ENCODE assay signal across 8 cellular contexts in genomic region chr21:43720539-43721224, GRCh38. TPM values are rescaled to one million over a fixed set of nuclear protein-coding genes. Genes with fewer than 3 reads are reported as not detected.
DNase-seq lines count a peak whose midpoint lies in the region; ATAC-seq and TF ChIP-seq lines count a peak whose summit lies in the region.

No MANE protein-coding gene starts in this region.

- H3K4me3 ChIP-seq in BE2C (ENCODE audit: low read depth, low read length) (peak overlapping the region; percentile 83; the same call in 1 of the 2 replicates), Loucy (ENCODE audit: low read length, poor library complexity, severe bottlenecking) (peak overlapping the region; percentile 75)

- peaks cover 18% of the 10 kb centered on the region for H3K27me3 Mint-ChIP-seq in dendritic cell treated with granulocyte-macrophage colony-stimulating factor and Interleukin-4, amounts not matched to agents 40 ng/mL and 50 ng/mL, for 4 days
- peaks cover 0 to 2% of the 10 kb centered on the region in 2 donors for H3K27me3 Mint-ChIP-seq in natural killer cell (ENCODE audit: low read depth in 2 of 2)

- intact Hi-C loops in dendritic cell treated with granulocyte-macrophage colony-stimulating factor and Interleukin-4, amounts not matched to agents 40 ng/mL and 50 ng/mL, for 4 days (cut with micrococcal nuclease) = loop anchor here (1.0 to 10.0 kb wide), 2 partner anchors 8 to 56 kb away; no protein-coding TSS in a partner anchor
- intact Hi-C loops in natural killer cell (cut with micrococcal nuclease) = no loop called here

- H3K4me1 ChIP-seq in BE2C = no peaks in the 10 kb centered on the region
- H3K4me1 ChIP-seq in Loucy (ENCODE audit: insufficient read depth, low read length, poor library complexity, severe bottlenecking) = peaks cover 28% of the 10 kb centered on the region

- H3K9me3 ChIP-seq in BE2C (no peaks in the 10 kb centered on the region), Loucy (ENCODE audit: insufficient read depth, low read depth, low read length) (no peaks in the 10 kb centered on the region)

- H4K20me1 ChIP-seq in Loucy (ENCODE audit: insufficient read depth, low read length, poor library complexity, severe bottlenecking) = peaks cover 19% of the 10 kb centered on the region

- no peaks in the 10 kb centered on the region for H3K9me3 Mint-ChIP-seq in dendritic cell treated with granulocyte-macrophage colony-stimulating factor and Interleukin-4, amounts not matched to agents 40 ng/mL and 50 ng/mL, for 4 days
- H3K9me3 Mint-ChIP-seq in natural killer cell = no peaks in the 10 kb centered on the region

- H3K79me2 ChIP-seq in Loucy (ENCODE audit: insufficient read depth, low read length) = peaks cover 52% of the 10 kb centered on the region

- no peaks in the 10 kb centered on the region; the same call in 1 of the 2 replicates for H3K36me3 ChIP-seq in BE2C
- H3K36me3 ChIP-seq in Loucy (ENCODE audit: insufficient read depth, low read length) = no peaks in the 10 kb centered on the region; the same call in 1 of the 2 replicates

- no peak for TF ChIP-seq CTCF in BE2C (IDR thresholded peaks at IDR 0.05; ENCODE audit: low read depth, low read length)
- no peak for TF ChIP-seq CTCF in Loucy (conservative IDR thresholded peaks at IDR 0.05; ENCODE audit: low read length)
- TF ChIP-seq CTCF in natural killer cell (IDR thresholded peaks at IDR 0.05) = no peak

- no peaks in the 10 kb centered on the region for H3K9me2 ChIP-seq in Loucy (replicated peaks; ENCODE audit: low read depth, low read length)

- no peak overlapping the region for H2AFZ ChIP-seq in Loucy (ENCODE audit: low read length)

- H3K27ac Mint-ChIP-seq in dendritic cell treated with granulocyte-macrophage colony-stimulating factor and Interleukin-4, amounts not matched to agents 40 ng/mL and 50 ng/mL, for 4 days = peak overlapping the region; percentile 91
- H3K27ac Mint-ChIP-seq in natural killer cell = peak overlapping the region; percentile 29 to 78

- ATAC-seq in natural killer cell (no peak), HG03045 (IDR thresholded peaks at IDR 0.05; ENCODE audit: unreplicated experiment) (no peak)

- peaks cover 62% of the 10 kb centered on the region for H3K36me3 Mint-ChIP-seq in dendritic cell treated with granulocyte-macrophage colony-stimulating factor and Interleukin-4, amounts not matched to agents 40 ng/mL and 50 ng/mL, for 4 days (ENCODE audit: low read depth)
- H3K36me3 Mint-ChIP-seq in natural killer cell = no peaks in the 10 kb centered on the region

- H3K4me1 Mint-ChIP-seq in dendritic cell treated with granulocyte-macrophage colony-stimulating factor and Interleukin-4, amounts not matched to agents 40 ng/mL and 50 ng/mL, for 4 days (ENCODE audit: low read depth) = peaks cover 78% of the 10 kb centered on the region
- H3K4me1 Mint-ChIP-seq in natural killer cell = peaks cover 18 to 43% of the 10 kb centered on the region in 2 donors

- peaks cover 1% of the 10 kb centered on the region; the same call in 1 of the 2 replicates for H3F3A ChIP-seq in Loucy (ENCODE audit: low read depth)

- peak overlapping the region; percentile 81 for H3K9ac ChIP-seq in Loucy (ENCODE audit: low read depth, low read length, poor library complexity, severe bottlenecking)

- H3K27me3 ChIP-seq in BE2C (no peaks in the 10 kb centered on the region), Loucy (ENCODE audit: insufficient read depth, low read length, poor library complexity, severe bottlenecking) (no peaks in the 10 kb centered on the region)

- peak overlapping the region; percentile 96 for H3K4me3 Mint-ChIP-seq in dendritic cell treated with granulocyte-macrophage colony-stimulating factor and Interleukin-4, amounts not matched to agents 40 ng/mL and 50 ng/mL, for 4 days
- H3K4me3 Mint-ChIP-seq in natural killer cell = peak overlapping the region; percentile 74

- peak overlapping the region; percentile 97 for H3K4me2 ChIP-seq in Loucy (ENCODE audit: low read depth, low read length, poor library complexity, severe bottlenecking)

- DNase-seq in BE2C (no peak), natural killer cell (no peak), NAMALWA (ENCODE audit: low spot score) (no peak), NCI-H1694 treated with DMSO at 0.1 percent for 48 hours (lab: John Stamatoyannopoulos, UW) (no peak)
- DNase-seq in effector CD8-positive, alpha-beta T cell (lab: John Stamatoyannopoulos, UW) = no peak

RNA-seq across cellular contexts. Expression of gene PDXK, which starts 1.8 kb away (rescaled TPM):
- 49.5 TPM for polyA plus RNA-seq in BE2C (2012; ENCODE audit: insufficient read depth, insufficient read length, low read depth)
- total RNA-seq in natural killer cell = 10 to 100 TPM; 73.8 to 77.0 (median 74.6) TPM

RNA-seq across cellular contexts. Expression of gene CSTB, which starts 55.4 kb away (rescaled TPM):
- polyA plus RNA-seq in BE2C (2012; ENCODE audit: insufficient read depth, insufficient read length, low read depth) = 64.1 TPM
- 10 to 100 TPM; 18.5 to 23.1 (median 22.7) TPM for total RNA-seq in natural killer cell
